Comparison of ENCODE assay signal across 8 cellular contexts in the genomic region with DNA sequence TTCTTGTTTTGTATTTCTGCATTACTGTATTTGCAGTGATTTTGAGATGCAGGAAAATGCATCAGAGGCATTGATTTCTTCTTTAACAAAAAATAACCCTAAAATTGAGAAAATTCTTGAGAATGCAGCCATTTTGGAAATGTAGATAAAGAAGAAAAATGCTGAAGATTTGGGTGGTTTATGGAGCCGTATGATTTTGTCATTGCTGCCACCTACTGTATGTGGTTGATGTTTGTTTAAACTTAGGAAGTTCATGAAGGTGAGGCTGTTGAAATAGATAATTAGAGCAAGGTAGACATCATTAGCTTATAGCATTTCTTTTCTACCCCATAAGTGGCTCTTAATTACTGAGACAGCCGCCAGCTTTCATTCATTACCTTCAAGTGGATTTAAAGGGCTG.
DNase-seq lines count a peak whose midpoint lies in the region; ATAC-seq and TF ChIP-seq lines count a peak whose summit lies in the region.

No MANE protein-coding gene starts in this region.

- in situ Hi-C loops in astrocyte of the cerebellum (cut with HindIII; ENCODE audit: low sequenced_read_pairs): no loop called here

- no peaks in the 10 kb centered on the region for H3K27me3 Mint-ChIP-seq in activated CD4-positive, alpha-beta T cell treated with anti-CD3 and anti-CD28 coated beads, Interleukin-2, amount 10 ng/mL, durations not matched to agents 24 days and 14 days
- H3K27me3 Mint-ChIP-seq in mesothelial cell of epicardium (ENCODE audit: low read depth): no peaks in the 10 kb centered on the region

- ATAC-seq in GM18520 (IDR thresholded peaks at IDR 0.05; ENCODE audit: unreplicated experiment) (no peak), HG03571 (IDR thresholded peaks at IDR 0.05; ENCODE audit: unreplicated experiment) (no peak), HG02763 (IDR thresholded peaks at IDR 0.05; ENCODE audit: unreplicated experiment) (no peak)

- H3K36me3 Mint-ChIP-seq in activated CD4-positive, alpha-beta T cell treated with anti-CD3 and anti-CD28 coated beads, Interleukin-2, amount 10 ng/mL, durations not matched to agents 24 days and 14 days (ENCODE audit: low read depth): peaks cover 15% of the 10 kb centered on the region
- H3K36me3 Mint-ChIP-seq in mesothelial cell of epicardium: peaks cover 23% of the 10 kb centered on the region

- no peak overlapping the region for H3K4me3 ChIP-seq in astrocyte of the cerebellum (ENCODE audit: low read depth, low read length)

- peaks cover 25% of the 10 kb centered on the region for H3K4me1 Mint-ChIP-seq in activated CD4-positive, alpha-beta T cell treated with anti-CD3 and anti-CD28 coated beads, Interleukin-2, amount 10 ng/mL, durations not matched to agents 24 days and 14 days
- H3K4me1 Mint-ChIP-seq in mesothelial cell of epicardium: peaks cover 68% of the 10 kb centered on the region

- H3K9me3 Mint-ChIP-seq in activated CD4-positive, alpha-beta T cell treated with anti-CD3 and anti-CD28 coated beads, Interleukin-2, amount 10 ng/mL, durations not matched to agents 24 days and 14 days: no peaks in the 10 kb centered on the region
- no peaks in the 10 kb centered on the region for H3K9me3 Mint-ChIP-seq in mesothelial cell of epicardium

- no peak overlapping the region for H3K4me3 Mint-ChIP-seq in activated CD4-positive, alpha-beta T cell treated with anti-CD3 and anti-CD28 coated beads, Interleukin-2, amount 10 ng/mL, durations not matched to agents 24 days and 14 days
- H3K4me3 Mint-ChIP-seq in mesothelial cell of epicardium: no peak overlapping the region

- TF ChIP-seq CTCF in astrocyte of the cerebellum (IDR thresholded peaks at IDR 0.05; ENCODE audit: low read depth, low read length, missing control alignments) (no peak), mesothelial cell of epicardium (IDR thresholded peaks at IDR 0.05; ENCODE audit: unreplicated experiment) (no peak)

- intact Hi-C loops in activated CD4-positive, alpha-beta T cell treated with anti-CD3 and anti-CD28 coated beads, Interleukin-2, amount 10 ng/mL, durations not matched to agents 24 days and 14 days (cut with micrococcal nuclease): loop anchor here (5.0 to 10.0 kb wide), 3 partner anchors 262 to 605 kb away; no protein-coding TSS in a partner anchor

- H3K27ac Mint-ChIP-seq in activated CD4-positive, alpha-beta T cell treated with anti-CD3 and anti-CD28 coated beads, Interleukin-2, amount 10 ng/mL, durations not matched to agents 24 days and 14 days: no peak overlapping the region
- H3K27ac Mint-ChIP-seq in mesothelial cell of epicardium: peak overlapping the region; percentile 15

- peak; percentile 74 for DNase-seq in activated CD4-positive, alpha-beta T cell treated with anti-CD3 and anti-CD28 coated beads, Interleukin-2, amount 10 ng/mL, durations not matched to agents 24 days and 14 days
- DNase-seq in activated CD4-positive, alpha-beta T cell treated with anti-CD3 and anti-CD28 coated beads, Interleukin-2, amount 50 U/mL, for 1 hour: no peak
- DNase-seq in NCI-H1436 (lab: John Stamatoyannopoulos, UW) (peak; percentile 35), astrocyte of the cerebellum (ENCODE audit: low read depth) (peak; percentile 32), mesothelial cell of epicardium (ENCODE audit: low spot score in 2 of 2, unreplicated experiment in 2 of 2) (no peak)

Comparison
In these comparisons a context has a peak if more than half of its experiments do, and no peak if none do; other contexts are left out.
1. DNase-seq: peak in activated CD4-positive, alpha-beta T cell treated with anti-CD3 and anti-CD28 coated beads, Interleukin-2, amount 10 ng/mL, durations not matched to agents 24 days and 14 days (single experiment), NCI-H1436 (single experiment) and astrocyte of the cerebellum (single experiment); none in activated CD4-positive, alpha-beta T cell treated with anti-CD3 and anti-CD28 coated beads, Interleukin-2, amount 50 U/mL, for 1 hour (single experiment) and mesothelial cell of epicardium (0 of 2).